10 cellular contexts compared by ENCODE assay signal in genomic region chr17:38797091-38797490, GRCh38. TPM values are rescaled to one million over a fixed set of nuclear protein-coding genes. Genes with fewer than 3 reads are reported as not detected.
DNase-seq lines count a peak whose midpoint lies in the region; FAIRE-seq and TF ChIP-seq lines count a peak whose summit lies in the region.
"Had no signal": no experiment of that assay in that cellular context is flagged by ENCODE, and none has a peak within 500 bp of the region (broad histone marks: within the 10 kb centered on the region; RNA-seq: fewer than 3 reads in every experiment).

No MANE protein-coding gene starts in this region.

- 94% methylated on average over 6 of the region's 6 CpGs for WGBS in smooth muscle cell (ENCODE audit: low lambda C conversion rate)

- no peak overlapping the region for H3K27ac Mint-ChIP-seq in activated CD4-positive, alpha-beta T cell treated with anti-CD3 and anti-CD28 coated beads, Interleukin-2, amount 10 ng/mL, durations not matched to agents 24 days and 14 days
- no peak overlapping the region for H3K27ac Mint-ChIP-seq in activated T-helper 1 cell treated with anti-CD3 and anti-CD28 coated beads, Interleukin-12 subunit alpha, Interleukin-12 subunit beta, Interleukin-2, Interleukin-4 antibody, amounts not matched to agents 30 ng/mL and 10 ng/mL and 1 ng/mL, durations not matched to agents 14 hours and 24 hours and 36 hours

- no peak for FAIRE-seq in GM12892 (lab: Jason Lieb, UNC)

- TF ChIP-seq CTCF in fibroblast of villous mesenchyme (IDR thresholded peaks at IDR 0.05; ENCODE audit: insufficient read depth, low read depth, low read length) (no peak), smooth muscle cell (IDR thresholded peaks at IDR 0.05; ENCODE audit: borderline replicate concordance, insufficient read depth, poor library complexity, severe bottlenecking) (no peak)

- peaks cover 41% of the 10 kb centered on the region for H3K4me1 Mint-ChIP-seq in activated CD4-positive, alpha-beta T cell treated with anti-CD3 and anti-CD28 coated beads, Interleukin-2, amount 10 ng/mL, durations not matched to agents 24 days and 14 days
- H3K4me1 Mint-ChIP-seq in activated T-helper 1 cell treated with anti-CD3 and anti-CD28 coated beads, Interleukin-12 subunit alpha, Interleukin-12 subunit beta, Interleukin-2, Interleukin-4 antibody, amounts not matched to agents 30 ng/mL and 10 ng/mL and 1 ng/mL, durations not matched to agents 14 hours and 24 hours and 36 hours (ENCODE audit: low read depth), result peaks cover 44% of the 10 kb centered on the region

- TF ChIP-seq POLR2A in GM12892 (IDR thresholded peaks at IDR 0.05; ENCODE audit: low read depth, low read length), result no peak

- no peaks in the 10 kb centered on the region for H3K9me3 ChIP-seq in smooth muscle cell (replicated peaks; ENCODE audit: low read depth)
- H3K9me3 ChIP-seq: MG63 had no signal

- peak overlapping the region; percentile 95 for H3K4me3 Mint-ChIP-seq in activated CD4-positive, alpha-beta T cell treated with anti-CD3 and anti-CD28 coated beads, Interleukin-2, amount 10 ng/mL, durations not matched to agents 24 days and 14 days
- H3K4me3 Mint-ChIP-seq in activated T-helper 1 cell treated with anti-CD3 and anti-CD28 coated beads, Interleukin-12 subunit alpha, Interleukin-12 subunit beta, Interleukin-2, Interleukin-4 antibody, amounts not matched to agents 30 ng/mL and 10 ng/mL and 1 ng/mL, durations not matched to agents 14 hours and 24 hours and 36 hours, result peak overlapping the region; percentile 93

- H3K27me3 Mint-ChIP-seq in activated CD4-positive, alpha-beta T cell treated with anti-CD3 and anti-CD28 coated beads, Interleukin-2, amount 10 ng/mL, durations not matched to agents 24 days and 14 days, result no peaks in the 10 kb centered on the region
- H3K27me3 Mint-ChIP-seq in activated T-helper 1 cell treated with anti-CD3 and anti-CD28 coated beads, Interleukin-12 subunit alpha, Interleukin-12 subunit beta, Interleukin-2, Interleukin-4 antibody, amounts not matched to agents 30 ng/mL and 10 ng/mL and 1 ng/mL, durations not matched to agents 14 hours and 24 hours and 36 hours (ENCODE audit: insufficient read depth), result no peaks in the 10 kb centered on the region

- no peak overlapping the region for H2AFZ ChIP-seq in smooth muscle cell (ENCODE audit: low read depth)

- no peaks in the 10 kb centered on the region for H3F3A ChIP-seq in smooth muscle cell (ENCODE audit: low read depth)

- peaks cover 41% of the 10 kb centered on the region for H3K36me3 Mint-ChIP-seq in activated CD4-positive, alpha-beta T cell treated with anti-CD3 and anti-CD28 coated beads, Interleukin-2, amount 10 ng/mL, durations not matched to agents 24 days and 14 days (ENCODE audit: low read depth)
- H3K36me3 Mint-ChIP-seq in activated T-helper 1 cell treated with anti-CD3 and anti-CD28 coated beads, Interleukin-12 subunit alpha, Interleukin-12 subunit beta, Interleukin-2, Interleukin-4 antibody, amounts not matched to agents 30 ng/mL and 10 ng/mL and 1 ng/mL, durations not matched to agents 14 hours and 24 hours and 36 hours (ENCODE audit: low read depth), result peaks cover 30% of the 10 kb centered on the region

- no peaks in the 10 kb centered on the region for H3K9me3 Mint-ChIP-seq in activated CD4-positive, alpha-beta T cell treated with anti-CD3 and anti-CD28 coated beads, Interleukin-2, amount 10 ng/mL, durations not matched to agents 24 days and 14 days
- no peaks in the 10 kb centered on the region for H3K9me3 Mint-ChIP-seq in activated T-helper 1 cell treated with anti-CD3 and anti-CD28 coated beads, Interleukin-12 subunit alpha, Interleukin-12 subunit beta, Interleukin-2, Interleukin-4 antibody, amounts not matched to agents 30 ng/mL and 10 ng/mL and 1 ng/mL, durations not matched to agents 14 hours and 24 hours and 36 hours

- no peak overlapping the region for H3K27ac ChIP-seq in smooth muscle cell (ENCODE audit: low read depth)

- H4K20me1 ChIP-seq in smooth muscle cell (ENCODE audit: low read depth), result peaks cover 68% of the 10 kb centered on the region

- H3K4me1 ChIP-seq in smooth muscle cell (ENCODE audit: low read depth), result peaks cover 14% of the 10 kb centered on the region

- H3K79me2 ChIP-seq in smooth muscle cell (ENCODE audit: low read depth), result peaks cover 67% of the 10 kb centered on the region

- no peak for DNase-seq in activated CD4-positive, alpha-beta T cell treated with anti-CD3 and anti-CD28 coated beads, Interleukin-2, amount 10 ng/mL, durations not matched to agents 24 days and 14 days
- DNase-seq in activated CD4-positive, alpha-beta T cell treated with anti-CD3 and anti-CD28 coated beads for 48 hours, result no peak
- no peak for DNase-seq in activated T-helper 1 cell treated with anti-CD3 and anti-CD28 coated beads, Interleukin-12 subunit alpha, Interleukin-12 subunit beta, Interleukin-2, Interleukin-4 antibody, amounts not matched to agents 30 ng/mL and 10 ng/mL and 1 ng/mL, durations not matched to agents 14 hours and 24 hours and 36 hours (ENCODE audit: low spot score)
- DNase-seq in fibroblast of villous mesenchyme (ENCODE audit: low read depth) (peak; percentile 72), smooth muscle cell (lab: John Stamatoyannopoulos, UW; ENCODE audit: unreplicated experiment) (no peak), GM12892 (ENCODE audit: insufficient read length) (no peak), HT-29 (ENCODE audit: low spot score) (no peak), SKM-1 treated with dmso at 0.1 percent for 144 hours (lab: John Stamatoyannopoulos, UW; ENCODE audit: unreplicated experiment) (no peak)
- DNase-seq: MG63, SHP77 treated with DMSO at 0.1 percent for 48 hours had no signal

- H3K9ac ChIP-seq in smooth muscle cell (ENCODE audit: low read depth), result no peak overlapping the region

- peak overlapping the region; percentile 94 for H3K4me2 ChIP-seq in smooth muscle cell

- no peaks in the 10 kb centered on the region for H3K27me3 ChIP-seq in smooth muscle cell (ENCODE audit: low read depth)
- H3K27me3 ChIP-seq: MG63 had no signal

- intact Hi-C loops in activated CD4-positive, alpha-beta T cell treated with anti-CD3 and anti-CD28 coated beads, Interleukin-2, amount 10 ng/mL, durations not matched to agents 24 days and 14 days (cut with micrococcal nuclease), result no loop called here
- intact Hi-C loops in activated T-helper 1 cell treated with anti-CD3 and anti-CD28 coated beads, Interleukin-12 subunit alpha, Interleukin-12 subunit beta, Interleukin-2, Interleukin-4 antibody, amounts not matched to agents 30 ng/mL and 10 ng/mL and 1 ng/mL, durations not matched to agents 14 hours and 24 hours and 36 hours (cut with micrococcal nuclease), result loop anchor here (5.0 kb wide), 2 partner anchors 70 to 130 kb away; partner anchors contain the start of gene LASP1NB

- H3K4me3 ChIP-seq in fibroblast of villous mesenchyme (ENCODE audit: low read depth, low read length) (peak overlapping the region; percentile 79), smooth muscle cell (peak overlapping the region; percentile 92)

- no peaks in the 10 kb centered on the region for H3K36me3 ChIP-seq in smooth muscle cell (ENCODE audit: low read depth)

RNA-seq across cellular contexts. Expression of gene PIP4K2B, which starts 2.3 kb away (rescaled TPM):
- total RNA-seq in activated CD4-positive, alpha-beta T cell treated with anti-CD3 and anti-CD28 coated beads, Interleukin-2, amount 10 ng/mL, durations not matched to agents 24 days and 14 days, result 42.8 and 44.3 TPM in 2 replicates
- 40.6 and 40.8 TPM in 2 replicates for total RNA-seq in activated T-helper 1 cell treated with anti-CD3 and anti-CD28 coated beads, Interleukin-12 subunit alpha, Interleukin-12 subunit beta, Interleukin-2, Interleukin-4 antibody, amounts not matched to agents 30 ng/mL and 10 ng/mL and 1 ng/mL, durations not matched to agents 14 hours and 24 hours and 36 hours
- total RNA-seq in fibroblast of villous mesenchyme (45.7 and 68.7 TPM in 2 replicates), smooth muscle cell (31.9 and 46.5 TPM in 2 replicates)
- polyA plus RNA-seq in smooth muscle cell, result 11.1 and 13.7 TPM in 2 replicates
- polyA plus RNA-seq in GM12892 (2012; ENCODE audit: missing spikeins), result 15.6 TPM
- total RNA-seq in HT-29 (2014; rRNA removed; shearing (Covaris generic)), result 39.6 and 62.1 TPM in 2 replicates

RNA-seq across cellular contexts. Expression of gene CWC25, which starts 28.0 kb away (rescaled TPM):
- total RNA-seq in activated CD4-positive, alpha-beta T cell treated with anti-CD3 and anti-CD28 coated beads, Interleukin-2, amount 10 ng/mL, durations not matched to agents 24 days and 14 days, result 32.1 and 32.4 TPM in 2 replicates
- total RNA-seq in activated T-helper 1 cell treated with anti-CD3 and anti-CD28 coated beads, Interleukin-12 subunit alpha, Interleukin-12 subunit beta, Interleukin-2, Interleukin-4 antibody, amounts not matched to agents 30 ng/mL and 10 ng/mL and 1 ng/mL, durations not matched to agents 14 hours and 24 hours and 36 hours, result 28.6 and 30.4 TPM in 2 replicates
- total RNA-seq in fibroblast of villous mesenchyme (9.0 and 9.9 TPM in 2 replicates), smooth muscle cell (9.2 and 26.0 TPM in 2 replicates)
- 11.0 and 17.2 TPM in 2 replicates for polyA plus RNA-seq in smooth muscle cell
- 21.9 TPM for polyA plus RNA-seq in GM12892 (2012; ENCODE audit: missing spikeins)
- 28.7 and 33.9 TPM in 2 replicates for total RNA-seq in HT-29 (2014; rRNA removed; shearing (Covaris generic))

RNA-seq across cellular contexts. Expression of gene PSMB3, which starts 44.5 kb away (rescaled TPM):
- 356 and 358 TPM in 2 replicates for total RNA-seq in activated CD4-positive, alpha-beta T cell treated with anti-CD3 and anti-CD28 coated beads, Interleukin-2, amount 10 ng/mL, durations not matched to agents 24 days and 14 days
- total RNA-seq in activated T-helper 1 cell treated with anti-CD3 and anti-CD28 coated beads, Interleukin-12 subunit alpha, Interleukin-12 subunit beta, Interleukin-2, Interleukin-4 antibody, amounts not matched to agents 30 ng/mL and 10 ng/mL and 1 ng/mL, durations not matched to agents 14 hours and 24 hours and 36 hours, result 349 and 366 TPM in 2 replicates
- 328 and 392 TPM in 2 replicates for total RNA-seq in fibroblast of villous mesenchyme
- 265 and 312 TPM in 2 replicates for total RNA-seq in smooth muscle cell
- 346 and 358 TPM in 2 replicates for polyA plus RNA-seq in smooth muscle cell
- polyA plus RNA-seq in GM12892 (2012; ENCODE audit: missing spikeins), result 221 TPM
- total RNA-seq in HT-29 (2014; rRNA removed; shearing (Covaris generic)), result 828 and 837 TPM in 2 replicates

RNA-seq across cellular contexts. Expression of gene PCGF2, which starts 49.0 kb away (rescaled TPM):
- total RNA-seq in activated CD4-positive, alpha-beta T cell treated with anti-CD3 and anti-CD28 coated beads, Interleukin-2, amount 10 ng/mL, durations not matched to agents 24 days and 14 days, result 4.7 and 5.5 TPM in 2 replicates
- total RNA-seq in activated T-helper 1 cell treated with anti-CD3 and anti-CD28 coated beads, Interleukin-12 subunit alpha, Interleukin-12 subunit beta, Interleukin-2, Interleukin-4 antibody, amounts not matched to agents 30 ng/mL and 10 ng/mL and 1 ng/mL, durations not matched to agents 14 hours and 24 hours and 36 hours, result 3.7 and 4.6 TPM in 2 replicates
- total RNA-seq in fibroblast of villous mesenchyme (4.2 and 7.8 TPM in 2 replicates), smooth muscle cell (4.7 and 11.6 TPM in 2 replicates)
- polyA plus RNA-seq in smooth muscle cell, result 6.1 and 11.2 TPM in 2 replicates
- polyA plus RNA-seq in GM12892 (2012; ENCODE audit: missing spikeins), result 2.1 TPM
- 8.7 and 18.9 TPM in 2 replicates for total RNA-seq in HT-29 (2014; rRNA removed; shearing (Covaris generic))

RNA-seq across cellular contexts. Expression of gene RPL23, which starts 56.4 kb away (rescaled TPM):
- total RNA-seq in activated CD4-positive, alpha-beta T cell treated with anti-CD3 and anti-CD28 coated beads, Interleukin-2, amount 10 ng/mL, durations not matched to agents 24 days and 14 days, result 1,994 and 2,005 TPM in 2 replicates
- 1,847 and 1,871 TPM in 2 replicates for total RNA-seq in activated T-helper 1 cell treated with anti-CD3 and anti-CD28 coated beads, Interleukin-12 subunit alpha, Interleukin-12 subunit beta, Interleukin-2, Interleukin-4 antibody, amounts not matched to agents 30 ng/mL and 10 ng/mL and 1 ng/mL, durations not matched to agents 14 hours and 24 hours and 36 hours
- total RNA-seq in fibroblast of villous mesenchyme (1,013 and 1,112 TPM in 2 replicates), smooth muscle cell (1,675 and 1,715 TPM in 2 replicates)
- 435 and 499 TPM in 2 replicates for polyA plus RNA-seq in smooth muscle cell
- polyA plus RNA-seq in GM12892 (2012; ENCODE audit: missing spikeins), result 4,815 TPM
- 2,011 and 2,221 TPM in 2 replicates for total RNA-seq in HT-29 (2014; rRNA removed; shearing (Covaris generic))
